Comparison of ENCODE assay signal across 2 cellular contexts in genomic region chr15:51787130-51787529, GRCh38.
TF ChIP-seq lines count a peak whose summit lies in the region.
"Not testable (repeated sequence)": the region's sequence is repeated elsewhere in the genome, so short reads cannot be mapped to it uniquely, and the experiment has no call there.

No MANE protein-coding gene starts in this region.

TF ChIP-seq in A549, 52 proteins besides CTCF, POLR2A, EP300 and RAD21:
- peak; percentile 66 for TF ChIP-seq MAX (IDR thresholded peaks at IDR 0.05)
- TF ChIP-seq FOSL2 (IDR thresholded peaks at IDR 0.05): not testable (repeated sequence)
- peak; percentile 72 for TF ChIP-seq FOSL2 (CRISPR knock-in tag; IDR thresholded peaks at IDR 0.05)

TF ChIP-seq in H1, 55 proteins besides CTCF, POLR2A, EP300 and RAD21:
- TF ChIP-seq MAFK (IDR thresholded peaks at IDR 0.05; ENCODE audit: low read depth, low read length): peak; percentile 10; the same call in 1 of the 2 replicates
- TF ChIP-seq MAX (IDR thresholded peaks at IDR 0.05): peak; percentile 67; the same call in 1 of the 2 replicates
- TF ChIP-seq SIN3A (conservative IDR thresholded peaks at IDR 0.05 in 1 of 2, IDR thresholded peaks at IDR 0.05 in 1 of 2; ENCODE audit: low read depth in 1 of 2, low read length in 2 of 2): peak in 1 of 2 experiments; percentile 52; a peak in 1 of 4 replicates
- TF ChIP-seq YY1 (IDR thresholded peaks at IDR 0.05; ENCODE audit: low read depth, low read length): peak; percentile 51; the same call in 1 of the 2 replicates
- TF ChIP-seq SP1 (IDR thresholded peaks at IDR 0.05; ENCODE audit: low read depth, low read length): 0 out of 2 replicates have a peak, but pooled peaks have one; percentile 40
